8 cellular contexts compared by ENCODE assay signal in the genomic region with DNA sequence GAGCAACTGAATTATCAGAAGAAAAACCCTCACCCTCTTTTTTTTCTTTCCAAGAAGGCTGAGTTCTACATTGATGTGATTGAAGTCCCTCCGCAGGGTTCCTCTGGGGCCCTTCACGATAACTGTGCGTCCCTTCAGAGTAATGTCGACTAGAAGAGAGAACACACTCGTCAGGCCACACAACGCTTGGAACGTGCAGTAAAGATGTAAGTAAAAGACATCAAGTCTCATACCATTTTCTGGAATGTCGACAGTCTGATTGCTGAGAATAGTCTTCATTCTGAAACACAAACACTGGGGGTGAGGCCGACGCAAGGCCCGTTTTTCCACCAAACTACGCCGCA. TPM values are rescaled to one million over a fixed set of nuclear protein-coding genes. Genes with fewer than 3 reads are reported as not detected.
DNase-seq lines count a peak whose midpoint lies in the region; ATAC-seq, FAIRE-seq and TF ChIP-seq lines count a peak whose summit lies in the region.
"Not testable (repeated sequence)": the region's sequence is repeated elsewhere in the genome, so short reads cannot be mapped to it uniquely, and the experiment has no call there.

No MANE protein-coding gene starts in this region.

- dilution Hi-C loops in keratinocyte (cut with MboI; ENCODE audit: extremely low pct_ligation_motif_present, low sequenced_read_pairs): not testable (repeated sequence)

- H3K79me2 ChIP-seq in keratinocyte (ENCODE audit: control insufficient read depth, insufficient read depth, low read length) (peaks cover 52% of the 10 kb centered on the region), neural progenitor cell (ENCODE audit: low read depth) (peaks cover 76% of the 10 kb centered on the region)

- POLR2A ChIA-PET in CD8-positive, alpha-beta memory T cell (lab: Charles Lee): interaction anchor here (0.7 to 3.2 kb wide), 10 partner anchors 9 to 413 kb away, joined by 3 to 25 read pairs (median 4); partner anchors contain the start of genes RFC1, SMIM14, UBE2K and UGDH

- not testable (repeated sequence) for H3K9me3 Mint-ChIP-seq in CD8-positive, alpha-beta memory T cell; activated naive CD8-positive, alpha-beta T cell treated with anti-CD3 and anti-CD28 coated beads, Interleukin-2, amount 50 U/mL, for 24 hours; endothelial cell (ENCODE audit: unreplicated experiment); neural progenitor cell

- peak overlapping the region; percentile 85 for H3K4me3 ChIP-seq in CD8-positive, alpha-beta memory T cell (ENCODE audit: low read length)
- H3K4me3 ChIP-seq in SJSA1 (peak overlapping the region; percentile 82), keratinocyte (ENCODE audit: control insufficient read depth in 2 of 3, extremely low read depth in 1 of 3, insufficient read depth in 2 of 3, low read depth in 1 of 3, low read length in 3 of 3) (peak overlapping the region; percentile 67 to 100 (median 90)), neural progenitor cell (peak overlapping the region; percentile 77)

- H2AFZ ChIP-seq in keratinocyte (ENCODE audit: control insufficient read depth, low read length) (peak overlapping the region; percentile 79), neural progenitor cell (replicated peaks) (peak overlapping the region; percentile 86)

- not testable (repeated sequence) for FAIRE-seq in keratinocyte (lab: Jason Lieb, UNC)

- ATAC-seq in HG03378 (IDR thresholded peaks at IDR 0.05; ENCODE audit: unreplicated experiment): peak; percentile 9
- not testable (repeated sequence) for ATAC-seq in activated naive CD8-positive, alpha-beta T cell treated with anti-CD3 and anti-CD28 coated beads, Interleukin-2, amount 50 U/mL, for 24 hours

- TF ChIP-seq CTCF in endothelial cell (IDR thresholded peaks at IDR 0.05; ENCODE audit: unreplicated experiment); keratinocyte (optimal IDR thresholded peaks at IDR 0.05 in 1 of 3, IDR thresholded peaks at IDR 0.05 in 1 of 3, conservative IDR thresholded peaks at IDR 0.05 in 1 of 3; ENCODE audit: extremely low read depth in 1 of 3, insufficient read depth in 2 of 3, low read length in 3 of 3); neural progenitor cell (IDR thresholded peaks at IDR 0.05): not testable (repeated sequence)

- H3K27ac ChIP-seq in CD8-positive, alpha-beta memory T cell (ENCODE audit: low read depth, low read length): peak overlapping the region; percentile 99
- H3K27ac ChIP-seq in SJSA1: peak overlapping the region; percentile 94
- H3K27ac ChIP-seq in keratinocyte (ENCODE audit: control insufficient read depth, insufficient read depth, low read length): peak overlapping the region; percentile 94
- peak overlapping the region; percentile 96 for H3K27ac ChIP-seq in neural progenitor cell
- H3K27ac ChIP-seq in temporal lobe (ENCODE audit: low read depth, low read length): peak overlapping the region; percentile 38

- H3K4me3 Mint-ChIP-seq in CD8-positive, alpha-beta memory T cell: peak overlapping the region; percentile 91 to 99 (median 98)
- H3K4me3 Mint-ChIP-seq in activated naive CD8-positive, alpha-beta T cell treated with anti-CD3 and anti-CD28 coated beads, Interleukin-2, amount 50 U/mL, for 24 hours: peak overlapping the region; percentile 99
- peak overlapping the region; percentile 99 for H3K4me3 Mint-ChIP-seq in endothelial cell (ENCODE audit: unreplicated experiment)
- peak overlapping the region; percentile 99 for H3K4me3 Mint-ChIP-seq in neural progenitor cell

- peaks cover 5 to 70% (median 21%) of the 10 kb centered on the region in 3 donors for H3K36me3 Mint-ChIP-seq in CD8-positive, alpha-beta memory T cell
- H3K36me3 Mint-ChIP-seq in activated naive CD8-positive, alpha-beta T cell treated with anti-CD3 and anti-CD28 coated beads, Interleukin-2, amount 50 U/mL, for 24 hours (ENCODE audit: low read depth): peaks cover 73% of the 10 kb centered on the region
- H3K36me3 Mint-ChIP-seq in endothelial cell (ENCODE audit: low read depth, unreplicated experiment) (peaks cover 24% of the 10 kb centered on the region), neural progenitor cell (peaks cover 31% of the 10 kb centered on the region)

- H3K9me1 ChIP-seq in keratinocyte (ENCODE audit: control insufficient read depth, extremely low read depth, insufficient read depth, low read length): not testable (repeated sequence)

- CTCF ChIA-PET in CD8-positive, alpha-beta memory T cell (lab: Charles Lee): interaction anchor here (1.0 to 1.5 kb wide), 5 partner anchors 11 to 524 kb away, joined by 3 to 5 read pairs (median 4); partner anchors contain the start of genes PDS5A, RFC1 and UBE2K

- peaks cover 31% of the 10 kb centered on the region for H3K36me3 ChIP-seq in CD8-positive, alpha-beta memory T cell (ENCODE audit: insufficient read depth, low read length)
- H3K36me3 ChIP-seq in SJSA1 (peaks cover 57% of the 10 kb centered on the region), keratinocyte (ENCODE audit: control insufficient read depth in 2 of 2, extremely low read depth in 1 of 2, insufficient read depth in 2 of 2, low read length in 2 of 2) (peaks cover 19 to 56% of the 10 kb centered on the region in 2 experiments), neural progenitor cell (peaks cover 38% of the 10 kb centered on the region)

- peaks cover 26% of the 10 kb centered on the region for H3K4me1 ChIP-seq in CD8-positive, alpha-beta memory T cell (ENCODE audit: insufficient read depth, low read length)
- not testable (repeated sequence) for H3K4me1 ChIP-seq in SJSA1 (replicated peaks)
- H3K4me1 ChIP-seq in keratinocyte (ENCODE audit: control insufficient read depth, extremely low read depth, insufficient read depth, low read length) (peaks cover 26% of the 10 kb centered on the region), neural progenitor cell (peaks cover 20% of the 10 kb centered on the region)

- H3K4me1 Mint-ChIP-seq in CD8-positive, alpha-beta memory T cell: peaks cover 38 to 62% (median 57%) of the 10 kb centered on the region in 3 donors
- peaks cover 67% of the 10 kb centered on the region for H3K4me1 Mint-ChIP-seq in activated naive CD8-positive, alpha-beta T cell treated with anti-CD3 and anti-CD28 coated beads, Interleukin-2, amount 50 U/mL, for 24 hours
- H3K4me1 Mint-ChIP-seq in endothelial cell (ENCODE audit: unreplicated experiment) (peaks cover 19% of the 10 kb centered on the region), neural progenitor cell (peaks cover 17% of the 10 kb centered on the region)

- H4K20me1 ChIP-seq in keratinocyte (ENCODE audit: control insufficient read depth, extremely low read depth, insufficient read depth, low read length) (peaks cover 18% of the 10 kb centered on the region), neural progenitor cell (ENCODE audit: low read depth) (peaks cover 51% of the 10 kb centered on the region)

- H3K27ac Mint-ChIP-seq in CD8-positive, alpha-beta memory T cell: peak overlapping the region; percentile 99 to 100 (median 100)
- peak overlapping the region; percentile 99 for H3K27ac Mint-ChIP-seq in activated naive CD8-positive, alpha-beta T cell treated with anti-CD3 and anti-CD28 coated beads, Interleukin-2, amount 50 U/mL, for 24 hours
- H3K27ac Mint-ChIP-seq in endothelial cell (ENCODE audit: unreplicated experiment) (peak overlapping the region; percentile 99), neural progenitor cell (peak overlapping the region; percentile 99)

- peaks cover 67% of the 10 kb centered on the region for H3F3A ChIP-seq in neural progenitor cell (ENCODE audit: low read depth)

- not testable (repeated sequence) for DNase-seq in CD8-positive, alpha-beta memory T cell; SJSA1 (ENCODE audit: low read depth in 1 of 2, low spot score in 2 of 2); activated naive CD8-positive, alpha-beta T cell treated with anti-CD3 and anti-CD28 coated beads, Interleukin-2, amount 50 U/mL, for 24 hours; endothelial cell (ENCODE audit: low spot score); keratinocyte (ENCODE audit: low read depth, low spot score); neural progenitor cell (ENCODE audit: low spot score)

- H3K4me2 ChIP-seq in keratinocyte (ENCODE audit: control insufficient read depth, extremely low read depth, insufficient read depth, low read depth, low read length) (peak overlapping the region; percentile 92), neural progenitor cell (peak overlapping the region; percentile 84)

- peak overlapping the region; percentile 99 for H3K9ac ChIP-seq in keratinocyte (ENCODE audit: control insufficient read depth, extremely low read depth, insufficient read depth, low read length)
- peak overlapping the region; percentile 99 for H3K9ac ChIP-seq in neural progenitor cell

- H3K27me3 ChIP-seq in CD8-positive, alpha-beta memory T cell (ENCODE audit: insufficient read depth, low read length, poor library complexity, severe bottlenecking); SJSA1 (replicated peaks); keratinocyte (ENCODE audit: control insufficient read depth, extremely low read depth, insufficient read depth, low read length); neural progenitor cell: not testable (repeated sequence)

- H3K27me3 Mint-ChIP-seq in CD8-positive, alpha-beta memory T cell; activated naive CD8-positive, alpha-beta T cell treated with anti-CD3 and anti-CD28 coated beads, Interleukin-2, amount 50 U/mL, for 24 hours; endothelial cell (ENCODE audit: unreplicated experiment); neural progenitor cell (ENCODE audit: insufficient read depth, low read depth): not testable (repeated sequence)

- not testable (repeated sequence) for H3K9me3 ChIP-seq in CD8-positive, alpha-beta memory T cell (ENCODE audit: low read length); SJSA1 (replicated peaks); keratinocyte (ENCODE audit: control insufficient read depth, low read depth, low read length); neural progenitor cell (ENCODE audit: low read depth)

RNA-seq across cellular contexts. Expression of gene RPL9, which starts 0.6 kb away (rescaled TPM):
- total RNA-seq in CD8-positive, alpha-beta memory T cell: 1,000 to 10,000 TPM; 1,627 to 1,651 TPM
- 1,921 TPM for polyA plus RNA-seq in CD8-positive, alpha-beta memory T cell
- total RNA-seq in SJSA1 (2014; rRNA removed; shearing (Covaris generic)): 868 and 1,737 TPM in 2 replicates
- total RNA-seq in endothelial cell (ENCODE audit: unreplicated experiment) (1,562 TPM), neural progenitor cell (ENCODE audit: low replicate concordance) (4,656 and 6,671 TPM in 2 replicates), temporal lobe (1,886 TPM)
- 862 to 1,522 TPM (median 1,162 TPM) in 3 replicates for polyA plus RNA-seq in keratinocyte
- 866 TPM for polyA plus RNA-seq in keratinocyte (2011; ENCODE audit: low read depth)
- polyA plus RNA-seq in keratinocyte (2011; cell fraction: cytosol; rRNA removed): 1,338 and 1,488 TPM in 2 replicates
- polyA plus RNA-seq in keratinocyte (2011; cell fraction: nucleus; rRNA removed): 237 and 367 TPM in 2 replicates
- 1,447 and 2,168 TPM in 2 replicates for polyA plus RNA-seq in keratinocyte (2012; ENCODE audit: low replicate concordance)
- polyA minus RNA-seq in keratinocyte: 31.7 to 203 TPM (median 93.8 TPM) in 3 replicates
- polyA minus RNA-seq in keratinocyte (2011; cell fraction: cytosol; rRNA and poly(A)+ RNA removed): 442 TPM
- polyA minus RNA-seq in keratinocyte (2011; cell fraction: nucleus; rRNA and poly(A)+ RNA removed): 73.1 and 88.3 TPM in 2 replicates

RNA-seq across cellular contexts. Expression of gene LIAS, which starts 0.7 kb away (rescaled TPM):
- total RNA-seq in CD8-positive, alpha-beta memory T cell: 10 to 100 TPM; 34.0 to 38.0 TPM
- polyA plus RNA-seq in CD8-positive, alpha-beta memory T cell: 13.0 TPM
- total RNA-seq in SJSA1 (2014; rRNA removed; shearing (Covaris generic)): 4.8 and 8.2 TPM in 2 replicates
- total RNA-seq in endothelial cell (ENCODE audit: unreplicated experiment) (9.8 TPM), neural progenitor cell (ENCODE audit: low replicate concordance) (20.5 and 30.5 TPM in 2 replicates), temporal lobe (8.4 TPM)
- 13.2 to 20.6 TPM (median 17.1 TPM) in 3 replicates for polyA plus RNA-seq in keratinocyte
- 15.6 TPM for polyA plus RNA-seq in keratinocyte (2011; ENCODE audit: low read depth)
- 12.3 and 17.9 TPM in 2 replicates for polyA plus RNA-seq in keratinocyte (2011; cell fraction: cytosol; rRNA removed)
- 18.0 and 24.2 TPM in 2 replicates for polyA plus RNA-seq in keratinocyte (2011; cell fraction: nucleus; rRNA removed)
- 10.9 and 15.0 TPM in 2 replicates for polyA plus RNA-seq in keratinocyte (2012; ENCODE audit: low replicate concordance)
- 4.3 to 10.5 TPM (median 6.4 TPM) in 3 replicates for polyA minus RNA-seq in keratinocyte
- polyA minus RNA-seq in keratinocyte (2011; cell fraction: cytosol; rRNA and poly(A)+ RNA removed): not detected
- polyA minus RNA-seq in keratinocyte (2011; cell fraction: nucleus; rRNA and poly(A)+ RNA removed): 6.1 and 6.2 TPM in 2 replicates

RNA-seq across cellular contexts. Expression of gene KLB, which starts 51.4 kb away (rescaled TPM):
- not detected for total RNA-seq in CD8-positive, alpha-beta memory T cell
- not detected for polyA plus RNA-seq in CD8-positive, alpha-beta memory T cell
- not detected in 2 replicates for total RNA-seq in SJSA1 (2014; rRNA removed; shearing (Covaris generic))
- not detected for total RNA-seq in endothelial cell (ENCODE audit: unreplicated experiment)
- polyA plus RNA-seq in keratinocyte: 0.03 TPM in 1 of 3 replicates, not detected in the others
- polyA plus RNA-seq in keratinocyte (2011; ENCODE audit: low read depth): not detected
- not detected in 2 replicates for polyA plus RNA-seq in keratinocyte (2011; cell fraction: cytosol; rRNA removed)
- polyA plus RNA-seq in keratinocyte (2011; cell fraction: nucleus; rRNA removed): 0.01 TPM in 1 of 2 replicates, not detected in the other
- 0.03 and 0.11 TPM in 2 replicates for polyA plus RNA-seq in keratinocyte (2012; ENCODE audit: low replicate concordance)
- not detected in 3 replicates for polyA minus RNA-seq in keratinocyte
- not detected for polyA minus RNA-seq in keratinocyte (2011; cell fraction: cytosol; rRNA and poly(A)+ RNA removed)
- polyA minus RNA-seq in keratinocyte (2011; cell fraction: nucleus; rRNA and poly(A)+ RNA removed): not detected in 2 replicates
- total RNA-seq in neural progenitor cell (ENCODE audit: low replicate concordance): not detected in 2 replicates
- total RNA-seq in temporal lobe: 0.25 TPM

Comparison
In these comparisons a context has a peak if more than half of its experiments do, and no peak if none do; other contexts are left out.
1. H3K27ac ChIP-seq: peak in every context shown above with its lines; median percentile 99 in CD8-positive, alpha-beta memory T cell; 96 in neural progenitor cell; 94 in SJSA1; 94 in keratinocyte; 38 in temporal lobe.